ENCODE assay signal across 8 cellular contexts in the genomic region with DNA sequence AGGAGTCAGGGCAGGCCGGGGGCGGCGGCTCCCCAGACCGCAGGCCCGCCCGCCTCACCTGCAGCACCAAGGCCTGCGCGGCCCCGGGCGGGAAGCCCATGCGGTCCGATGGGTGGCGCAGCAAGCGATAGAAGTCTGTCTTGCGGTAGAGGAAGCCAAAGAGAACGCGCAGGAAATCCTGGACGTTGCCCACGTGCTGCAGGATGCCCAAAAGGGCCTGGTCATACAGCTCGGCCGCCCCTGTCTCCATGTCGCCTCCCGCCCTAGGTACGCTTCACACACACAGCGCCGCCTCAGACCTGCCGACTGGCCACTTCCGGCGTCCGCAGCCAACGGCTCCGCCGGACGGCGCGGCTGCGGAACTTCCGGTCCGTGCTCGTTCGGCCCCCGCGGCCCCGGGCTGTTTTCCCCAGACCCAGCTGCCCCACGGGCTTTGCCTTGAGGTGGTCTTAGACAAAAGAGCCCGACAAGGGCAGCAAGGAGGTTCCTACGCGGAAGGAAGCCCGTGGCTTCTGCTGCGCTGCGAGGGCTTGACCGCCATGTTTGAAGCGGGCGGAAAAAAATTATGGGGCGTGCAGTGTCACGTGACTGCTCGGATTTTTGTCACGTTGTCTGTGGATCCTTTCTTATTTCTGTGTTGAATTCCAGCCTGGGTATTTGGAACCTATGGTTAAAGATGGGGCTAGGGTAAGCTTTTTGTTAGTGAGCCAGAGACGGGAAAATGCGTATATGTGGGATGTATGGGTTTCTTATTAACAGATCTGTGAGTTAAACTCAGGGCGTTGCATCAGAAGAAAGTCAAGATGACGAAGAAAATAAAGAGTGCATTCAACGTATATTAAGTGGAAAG. TPM values are rescaled to one million over a fixed set of nuclear protein-coding genes. Genes with fewer than 3 reads are reported as not detected.
A peak's percentile ranks its signal among the peaks of the same experiment; 100 is the strongest.
DNase-seq lines count a peak whose midpoint lies in the region; ATAC-seq and TF ChIP-seq lines count a peak whose summit lies in the region.

A gene (minus strand): TSS at position 308 of the 850 bp plus-strand sequence. CDS start 58 bp downstream, at position 250.

- H3K27me3 Mint-ChIP-seq in chondrocyte (ENCODE audit: low read depth): peaks cover 6% of the 10 kb centered on the region

- peak; percentile 96 for ATAC-seq in GM19035 (IDR thresholded peaks at IDR 0.05; ENCODE audit: unreplicated experiment)
- peak; percentile 93 for ATAC-seq in HG03354 (IDR thresholded peaks at IDR 0.05; ENCODE audit: poor library complexity, severe bottlenecking, unreplicated experiment)

- H3K4me1 Mint-ChIP-seq in chondrocyte (ENCODE audit: low read depth): peaks cover 42% of the 10 kb centered on the region

- H3K9me3 Mint-ChIP-seq in chondrocyte (ENCODE audit: low read depth): no peaks in the 10 kb centered on the region

- DNase-seq in AG20443 (ENCODE audit: low spot score) (peak; percentile 93), NCI-H446 (lab: John Stamatoyannopoulos, UW) (peak; percentile 79 to 91), chondrocyte (ENCODE audit: low spot score) (no peak), kidney glomerular epithelial cell (lab: John Stamatoyannopoulos, UW) (peak; percentile 81)
- DNase-seq in activated CD4-positive, alpha-beta T cell treated with anti-CD3 and anti-CD28 coated beads for 1 hour: peak; percentile 77
- DNase-seq in stimulated activated CD4-positive, alpha-beta T cell treated with anti-CD3 and anti-CD28 coated beads, Interleukin-1b, Interleukin-23, amount 100 ng/mL, for 24 hours (ENCODE audit: low read depth in 4 of 4, low spot score in 1 of 4): peak; percentile 54 to 74 (median 66)

- H3K36me3 Mint-ChIP-seq in chondrocyte (ENCODE audit: low read depth): no peaks in the 10 kb centered on the region

- peak within 1 kb of the TSS; percentile 79 for H3K4me3 Mint-ChIP-seq in chondrocyte (ENCODE audit: unreplicated experiment)

- H3K27ac Mint-ChIP-seq in chondrocyte (ENCODE audit: unreplicated experiment): peak within 1 kb of the TSS; percentile 95

- peak; percentile 63 for TF ChIP-seq CTCF in chondrocyte (IDR thresholded peaks at IDR 0.05)

RNA-seq across cellular contexts. Expression of the gene that starts here (rescaled TPM):
- 99.5 to 105 TPM (median 105 TPM) in 3 replicates for total RNA-seq in chondrocyte
